Comparison of ENCODE assay signal across 20 cellular contexts in genomic region chr5:135178476-135179155, GRCh38.
"Had no signal": no experiment of that assay in that cellular context is flagged by ENCODE, and none has a peak within 500 bp of the region (broad histone marks: within the 10 kb centered on the region; RNA-seq: fewer than 3 reads in every experiment).

No MANE protein-coding gene starts in this region.

- H3K27me3 ChIP-seq: sigmoid colon, testis, tibial nerve had no signal

- H3K4me1 ChIP-seq: heart left ventricle, psoas muscle, sigmoid colon, testis, tibial nerve had no signal

- H3K27ac ChIP-seq: coronary artery, heart left ventricle, psoas muscle, sigmoid colon, skin epidermis, testis, tibial nerve had no signal

- H3K36me3 Mint-ChIP-seq: stimulated activated naive B cell treated with anti-CD40 and anti-IgM and Interleukin-4, amounts not matched to agents 10 μg/mL and 1 μg/mL and 100 μg/mL, for 72 hours had no signal

- H3K4me1 Mint-ChIP-seq: naive B cell; nephron; stimulated activated naive CD8-positive, alpha-beta T cell treated with anti-CD3 and anti-CD28 coated beads, Interleukin-15, amount 100 ng/mL, for 72 hours had no signal

- H3K9me3 ChIP-seq: heart left ventricle, psoas muscle, sigmoid colon, testis, tibial nerve had no signal

- H3K9me3 Mint-ChIP-seq: naive B cell; nephron; stimulated activated naive CD8-positive, alpha-beta T cell treated with anti-CD3 and anti-CD28 coated beads, Interleukin-15, amount 100 ng/mL, for 72 hours had no signal

- H3K4me3 Mint-ChIP-seq: nephron; stimulated activated naive B cell treated with anti-CD40 and anti-IgM and Interleukin-4, amounts not matched to agents 10 μg/mL and 1 μg/mL and 100 μg/mL, for 72 hours; stimulated activated naive CD8-positive, alpha-beta T cell treated with anti-CD3 and anti-CD28 coated beads, Interleukin-15, amount 100 ng/mL, for 72 hours had no signal

- H3K36me3 ChIP-seq: heart left ventricle, sigmoid colon, tibial nerve had no signal

- DNase-seq: effector CD8-positive, alpha-beta T cell; heart left ventricle; hippocampal formation; left colon; left ventricle myocardium superior; mesenchymal stem cell; naive B cell; psoas muscle; retina; sigmoid colon; stimulated activated CD4-positive, alpha-beta T cell treated with anti-CD3 and anti-CD28 coated beads, Interleukin-2, amount 100 ng/mL, for 24 hours; stimulated activated CD4-positive, alpha-beta T cell treated with anti-CD3 and anti-CD28 coated beads, Interleukin-4, amount 100 ng/mL, for 4 hours; stimulated activated naive B cell treated with anti-CD40 and anti-IgM and Interleukin-4, amounts not matched to agents 10 μg/mL and 1 μg/mL and 100 μg/mL, for 72 hours; stimulated activated naive CD8-positive, alpha-beta T cell treated with anti-CD3 and anti-CD28 coated beads, Interleukin-15, amount 100 ng/mL, for 72 hours; testis had no signal

- ATAC-seq: heart left ventricle; left colon; left ventricle myocardium superior; psoas muscle; stimulated activated naive B cell treated with anti-CD40 and anti-IgM and Interleukin-4, amounts not matched to agents 10 μg/mL and 1 μg/mL and 100 μg/mL, for 72 hours had no signal

- H3K27ac Mint-ChIP-seq: nephron; stimulated activated naive B cell treated with anti-CD40 and anti-IgM and Interleukin-4, amounts not matched to agents 10 μg/mL and 1 μg/mL and 100 μg/mL, for 72 hours had no signal

- H3K4me3 ChIP-seq: coronary artery, heart left ventricle, lung, psoas muscle, sigmoid colon, skin epidermis, testis, tibial nerve had no signal
